8 cellular contexts compared by ENCODE assay signal in genomic region chr4:82430193-82431025, GRCh38.
DNase-seq lines count a peak whose midpoint lies in the region; ATAC-seq, FAIRE-seq and TF ChIP-seq lines count a peak whose summit lies in the region.

ENOPH1 (plus strand) TSS chr4:82430590; CDS start chr4:82430830, 240 bp downstream.
HNRNPDL (minus strand) TSS chr4:82430462; CDS start chr4:82429690, 772 bp downstream.

- peaks cover 3% of the 10 kb centered on the region; the same call in 1 of the 2 replicates for H3F3A ChIP-seq in Loucy (ENCODE audit: low read depth)

- H3K27ac Mint-ChIP-seq in nephron progenitor cell, result peak within 1 kb of the TSS; percentile 100
- H3K27ac Mint-ChIP-seq in stimulated activated naive CD8-positive, alpha-beta T cell treated with anti-CD3 and anti-CD28 coated beads, Interleukin-15, amount 100 ng/mL, for 72 hours, result peak within 1 kb of the TSS; percentile 97 to 99

- no peaks in the 10 kb centered on the region for H3K9me3 ChIP-seq in Loucy (ENCODE audit: insufficient read depth, low read depth, low read length)

- ATAC-seq in stimulated activated naive CD8-positive, alpha-beta T cell treated with anti-CD3 and anti-CD28 coated beads, Interleukin-15, amount 100 ng/mL, for 72 hours, result peak; percentile 81

- peak within 1 kb of the TSS; percentile 98 for H3K4me3 ChIP-seq in Loucy (ENCODE audit: low read length, poor library complexity, severe bottlenecking)
- peak within 1 kb of the TSS; percentile 87 for H3K4me3 ChIP-seq in fibroblast of pulmonary artery (replicated peaks; ENCODE audit: low read depth, low read length)

- peaks cover 77% of the 10 kb centered on the region for H4K20me1 ChIP-seq in Loucy (ENCODE audit: insufficient read depth, low read length, poor library complexity, severe bottlenecking)

- peaks cover 3% of the 10 kb centered on the region for H3K27me3 Mint-ChIP-seq in nephron progenitor cell (ENCODE audit: low read depth, poor library complexity)
- H3K27me3 Mint-ChIP-seq in stimulated activated naive CD8-positive, alpha-beta T cell treated with anti-CD3 and anti-CD28 coated beads, Interleukin-15, amount 100 ng/mL, for 72 hours, result no peaks in the 10 kb centered on the region

- peaks cover 59% of the 10 kb centered on the region for H3K4me1 ChIP-seq in Loucy (ENCODE audit: insufficient read depth, low read length, poor library complexity, severe bottlenecking)

- H3K4me1 Mint-ChIP-seq in nephron progenitor cell, result peaks cover 66% of the 10 kb centered on the region
- H3K4me1 Mint-ChIP-seq in stimulated activated naive CD8-positive, alpha-beta T cell treated with anti-CD3 and anti-CD28 coated beads, Interleukin-15, amount 100 ng/mL, for 72 hours, result peaks cover 75% of the 10 kb centered on the region

- H3K79me2 ChIP-seq in Loucy (ENCODE audit: insufficient read depth, low read length), result peaks cover 98% of the 10 kb centered on the region

- H2AFZ ChIP-seq in Loucy (ENCODE audit: low read length), result peak within 1 kb of the TSS; percentile 86

- peaks cover 6% of the 10 kb centered on the region for H3K27me3 ChIP-seq in Loucy (ENCODE audit: insufficient read depth, low read length, poor library complexity, severe bottlenecking)

- peaks cover 64% of the 10 kb centered on the region for H3K36me3 Mint-ChIP-seq in nephron progenitor cell (ENCODE audit: low read depth)

- peaks cover 30% of the 10 kb centered on the region for H3K36me3 ChIP-seq in Loucy (ENCODE audit: insufficient read depth, low read length)

- TF ChIP-seq CTCF in Loucy (conservative IDR thresholded peaks at IDR 0.05; ENCODE audit: low read length) (no peak), fibroblast of pulmonary artery (IDR thresholded peaks at IDR 0.05; ENCODE audit: low read length, missing control alignments) (no peak), nephron progenitor cell (IDR thresholded peaks at IDR 0.05) (no peak)

- H3K9ac ChIP-seq in Loucy (ENCODE audit: low read depth, low read length, poor library complexity, severe bottlenecking), result peak within 1 kb of the TSS; percentile 100

- FAIRE-seq in H54 (lab: Jason Lieb, UNC), result no peak

- peak within 1 kb of the TSS; percentile 74 for H3K4me2 ChIP-seq in Loucy (ENCODE audit: low read depth, low read length, poor library complexity, severe bottlenecking)

- no peaks in the 10 kb centered on the region for H3K9me2 ChIP-seq in Loucy (replicated peaks; ENCODE audit: low read depth, low read length)

- H3K9me3 Mint-ChIP-seq in nephron progenitor cell, result no peaks in the 10 kb centered on the region
- no peaks in the 10 kb centered on the region for H3K9me3 Mint-ChIP-seq in stimulated activated naive CD8-positive, alpha-beta T cell treated with anti-CD3 and anti-CD28 coated beads, Interleukin-15, amount 100 ng/mL, for 72 hours

- DNase-seq in EL (peak; percentile 96), H54 (ENCODE audit: insufficient read length, low spot score) (peak; percentile 76), fibroblast of pulmonary artery (ENCODE audit: low read depth) (peak; percentile 96), nephron progenitor cell (peak; percentile 95)
- DNase-seq in activated T-helper 9 cell treated with anti-CD3 and anti-CD28 coated beads, Interleukin-2, amount 50 U/mL, for 16 hours (ENCODE audit: low read depth), result peak; percentile 98
- peak; percentile 99 for DNase-seq in stimulated activated naive CD8-positive, alpha-beta T cell treated with anti-CD3 and anti-CD28 coated beads, Interleukin-15, amount 100 ng/mL, for 72 hours

- H3K4me3 Mint-ChIP-seq in nephron progenitor cell, result peak within 1 kb of the TSS; percentile 100
- peak within 1 kb of the TSS; percentile 97 to 100 for H3K4me3 Mint-ChIP-seq in stimulated activated naive CD8-positive, alpha-beta T cell treated with anti-CD3 and anti-CD28 coated beads, Interleukin-15, amount 100 ng/mL, for 72 hours

- TF ChIP-seq POLR2A in H54 (IDR thresholded peaks at IDR 0.05; ENCODE audit: low read depth, low read length), result peak; percentile 66
- TF ChIP-seq POLR2A in Raji (IDR thresholded peaks at IDR 0.05; ENCODE audit: insufficient read depth, low read depth, low read length), result peak; percentile 77

Comparison
In these comparisons a context has a peak if more than half of its experiments do, and no peak if none do; other contexts are left out.
1. Peak in every context shown above with its lines: DNase-seq, ATAC-seq and H3K4me3 ChIP-seq.